Comparison of ENCODE assay signal across 16 cellular contexts in the genomic region with DNA sequence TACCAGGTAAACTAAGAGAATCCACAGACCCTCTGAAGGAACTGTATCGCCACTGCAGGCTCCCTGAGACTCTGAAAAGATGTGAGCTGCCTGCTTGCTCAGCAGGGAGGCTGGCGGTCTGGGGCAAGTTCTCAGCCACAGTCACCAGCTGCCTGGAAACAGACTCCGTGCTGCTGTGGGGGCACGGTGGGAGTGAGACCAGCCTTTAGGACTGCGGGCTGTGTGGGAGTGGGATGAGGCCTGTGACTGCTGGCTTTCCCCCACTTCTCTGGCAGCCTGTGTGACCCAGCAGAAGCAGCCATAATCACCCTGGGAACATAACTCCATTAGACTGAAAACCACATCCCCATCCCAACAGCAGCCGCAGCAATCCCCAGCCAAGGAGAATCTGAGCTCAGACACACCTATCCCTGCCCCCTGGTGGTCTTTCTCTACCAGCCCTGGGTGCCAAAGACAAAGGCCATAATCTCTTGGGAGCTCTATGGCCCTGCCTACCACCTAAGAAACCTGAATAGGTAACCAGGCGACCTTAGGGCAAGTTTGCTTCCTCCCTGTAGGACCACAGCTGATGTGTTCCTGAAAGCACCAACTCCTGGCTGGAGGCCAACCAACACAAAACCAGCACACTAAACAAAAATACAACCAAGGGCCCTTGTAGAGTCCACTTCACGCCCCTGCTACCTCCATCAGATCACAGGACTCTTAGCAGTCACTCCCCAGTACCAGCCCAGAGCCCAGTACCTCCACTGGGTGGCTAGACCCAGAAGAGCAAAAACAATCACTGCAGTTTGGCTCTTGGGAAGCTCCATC.
DNase-seq lines count a peak whose midpoint lies in the region; ATAC-seq, FAIRE-seq and TF ChIP-seq lines count a peak whose summit lies in the region.
"Had no signal": no experiment of that assay in that cellular context is flagged by ENCODE, and none has a peak within 500 bp of the region (broad histone marks: within the 10 kb centered on the region; RNA-seq: fewer than 3 reads in every experiment).

No MANE protein-coding gene starts in this region.

- H3K36me3 Mint-ChIP-seq in stimulated activated naive B cell treated with anti-CD40 and anti-IgM and Interleukin-4, amounts not matched to agents 10 μg/mL and 1 μg/mL and 100 μg/mL, for 72 hours: peaks cover 12 to 31% of the 10 kb centered on the region in 2 donors

- ATAC-seq in HepG2 (no peak; the same call in 1 of the 3 replicates), right lobe of liver (no peak), GM18909 (IDR thresholded peaks at IDR 0.05; ENCODE audit: poor library complexity, unreplicated experiment) (no peak)
- no peak for ATAC-seq in stimulated activated naive B cell treated with anti-CD40 and anti-IgM and Interleukin-4, amounts not matched to agents 10 μg/mL and 1 μg/mL and 100 μg/mL, for 72 hours (replicated peaks)
- ATAC-seq: activated T-cell treated with anti-CD3 and anti-CD28 coated beads, Interleukin-2, amount 50 U/mL, for 4 hours had no signal

- no peak overlapping the region for H3K4me3 ChIP-seq in HepG2 (replicated peaks in 1 of 3; ENCODE audit: insufficient read depth in 1 of 3, low read depth in 2 of 3, low read length in 3 of 3)
- H3K4me3 ChIP-seq in right lobe of liver: no peak overlapping the region
- H3K4me3 ChIP-seq: adrenal gland, SJSA1, suprapubic skin had no signal

- FAIRE-seq in HepG2 (lab: Jason Lieb, UNC): no peak
- FAIRE-seq: colon had no signal

- no peaks in the 10 kb centered on the region for H3K9me3 ChIP-seq in HepG2 (ENCODE audit: low read length)
- no peaks in the 10 kb centered on the region for H3K9me3 ChIP-seq in right lobe of liver
- H3K9me3 ChIP-seq: adrenal gland, SJSA1 had no signal

- TF ChIP-seq EP300 in HepG2 (IDR thresholded peaks at IDR 0.05; ENCODE audit: low read depth in 2 of 2, low read length in 2 of 2) (no peak), HepG2 (CRISPR knock-in tag; IDR thresholded peaks at IDR 0.05; ENCODE audit: borderline replicate concordance) (no peak)

- no peak for TF ChIP-seq POLR2A in HepG2 (IDR thresholded peaks at IDR 0.05; ENCODE audit: insufficient read depth in 1 of 2, low read depth in 2 of 2, low read length in 2 of 2)
- TF ChIP-seq POLR2A in right lobe of liver (IDR thresholded peaks at IDR 0.05): no peak

- H3K4me1 Mint-ChIP-seq in stimulated activated naive B cell treated with anti-CD40 and anti-IgM and Interleukin-4, amounts not matched to agents 10 μg/mL and 1 μg/mL and 100 μg/mL, for 72 hours: peaks cover 0 to 4% of the 10 kb centered on the region in 2 donors

- no peak overlapping the region for H3K27ac ChIP-seq in HepG2 (ENCODE audit: extremely low read length, insufficient read depth, low read length)
- no peak overlapping the region for H3K27ac ChIP-seq in right lobe of liver
- H3K27ac ChIP-seq: adrenal gland, SJSA1, suprapubic skin had no signal

- intact Hi-C loops in HepG2 (cut with micrococcal nuclease; ENCODE audit: unreplicated experiment): no loop called here
- intact Hi-C loops in right lobe of liver (cut with DNase I): no loop called here

- H3K27me3 ChIP-seq in HepG2 (ENCODE audit: control insufficient read depth in 1 of 2, insufficient read depth in 2 of 2, low read length in 2 of 2) (no peaks in the 10 kb centered on the region), right lobe of liver (no peaks in the 10 kb centered on the region)
- H3K27me3 ChIP-seq: adrenal gland, SJSA1, suprapubic skin had no signal

- no peaks in the 10 kb centered on the region for H4K20me1 ChIP-seq in HepG2 (ENCODE audit: insufficient read depth, low read length)

- H3K4me3 Mint-ChIP-seq in stimulated activated naive B cell treated with anti-CD40 and anti-IgM and Interleukin-4, amounts not matched to agents 10 μg/mL and 1 μg/mL and 100 μg/mL, for 72 hours: no peak overlapping the region
- H3K4me3 Mint-ChIP-seq: activated T-cell treated with anti-CD3 and anti-CD28 coated beads, Interleukin-2, amount 50 U/mL, for 4 hours had no signal

- no peaks in the 10 kb centered on the region for H3K27me3 Mint-ChIP-seq in stimulated activated naive B cell treated with anti-CD40 and anti-IgM and Interleukin-4, amounts not matched to agents 10 μg/mL and 1 μg/mL and 100 μg/mL, for 72 hours

- DNase-seq in HepG2 (ENCODE audit: low spot score) (no peak), right lobe of liver (no peak), astrocyte of the hippocampus (ENCODE audit: low read depth, low spot score) (peak; percentile 59), left kidney (ENCODE audit: low read depth, low spot score) (peak; percentile 36)
- no peak for DNase-seq in stimulated activated naive B cell treated with anti-CD40 and anti-IgM and Interleukin-4, amounts not matched to agents 10 μg/mL and 1 μg/mL and 100 μg/mL, for 72 hours
- no peak for DNase-seq in activated T-cell treated with anti-CD3 and anti-CD28 coated beads, Interleukin-2, amount 50 U/mL, for 48 hours
- DNase-seq in NK-92 treated with Interleukin-12 subunit alpha and Interleukin-12 subunit beta, amount 100 ng/mL, for 24 hours (lab: John Stamatoyannopoulos, UW): no peak
- DNase-seq: activated CD4-positive, alpha-beta T cell treated with anti-CD3 and anti-CD28 coated beads, Interleukin-2, amount 50 U/mL, for 48 hours; activated T-cell treated with anti-CD3 and anti-CD28 coated beads, Interleukin-2, amount 50 U/mL, for 4 hours; adrenal gland; head of caudate nucleus; NCI-H2171 had no signal

- H3K27ac Mint-ChIP-seq in stimulated activated naive B cell treated with anti-CD40 and anti-IgM and Interleukin-4, amounts not matched to agents 10 μg/mL and 1 μg/mL and 100 μg/mL, for 72 hours: no peak overlapping the region

- POLR2A ChIA-PET in HepG2 (lab: Yijun Ruan, JAX): no interaction called here

- H2AFZ ChIP-seq in HepG2 (ENCODE audit: low read length): no peak overlapping the region

- H3K9me3 Mint-ChIP-seq in stimulated activated naive B cell treated with anti-CD40 and anti-IgM and Interleukin-4, amounts not matched to agents 10 μg/mL and 1 μg/mL and 100 μg/mL, for 72 hours: peaks cover 22 to 26% of the 10 kb centered on the region in 2 donors

- H3K4me2 ChIP-seq in HepG2 (ENCODE audit: low read depth, low read length): no peak overlapping the region

- H3K4me1 ChIP-seq in HepG2 (ENCODE audit: insufficient read depth, low read length) (no peaks in the 10 kb centered on the region), right lobe of liver (no peaks in the 10 kb centered on the region)
- H3K4me1 ChIP-seq: adrenal gland, SJSA1, suprapubic skin had no signal

- CTCF ChIA-PET in HepG2 (lab: Yijun Ruan, JAX; ENCODE audit: low intra/inter-chr PET ratio, low total read pairs): no interaction called here

- H3K36me3 ChIP-seq in HepG2 (replicated peaks in 1 of 2; ENCODE audit: control insufficient read depth in 1 of 2, insufficient read depth in 2 of 2, low read length in 2 of 2) (no peaks in the 10 kb centered on the region), right lobe of liver (no peaks in the 10 kb centered on the region)
- H3K36me3 ChIP-seq: adrenal gland, SJSA1, suprapubic skin had no signal

- 0 out of 2 replicates have a peak, but pooled peaks have one; percentile 17 for TF ChIP-seq CTCF in HepG2 (CRISPR knock-in tag; IDR thresholded peaks at IDR 0.05)
- no peak for TF ChIP-seq CTCF in right lobe of liver (IDR thresholded peaks at IDR 0.05)

- WGBS in HepG2 (ENCODE audit: low lambda C conversion rate): 100% methylated on average over 7 of the region's 8 CpGs
- WGBS in right lobe of liver (ENCODE audit: insufficient coverage, low coverage, low lambda C conversion rate, missing lambda C conversion rate): 100% methylated on average over 1 of the region's 8 CpGs

- no TSS peak for BruUV-seq in HepG2 (replicated peaks; lab: Mats Ljungman, UMichigan)

- no peaks in the 10 kb centered on the region for H3K79me2 ChIP-seq in HepG2 (ENCODE audit: insufficient read depth, low read length)

- no peak for TF ChIP-seq RAD21 in HepG2 (CRISPR knock-in tag; IDR thresholded peaks at IDR 0.05)

- H3K9ac ChIP-seq in HepG2 (ENCODE audit: insufficient read depth, low read depth, low read length): no peak overlapping the region

- in situ Hi-C loops in HepG2 (cut with HindIII; ENCODE audit: extremely low pct_ligation_motif_present, low pct_unique_long_range_greater_than_20kb): no loop called here

TF ChIP-seq in HepG2, 621 proteins besides CTCF, POLR2A, EP300 and RAD21 (continues in another document):
- TF ChIP-seq, protein P1, sequence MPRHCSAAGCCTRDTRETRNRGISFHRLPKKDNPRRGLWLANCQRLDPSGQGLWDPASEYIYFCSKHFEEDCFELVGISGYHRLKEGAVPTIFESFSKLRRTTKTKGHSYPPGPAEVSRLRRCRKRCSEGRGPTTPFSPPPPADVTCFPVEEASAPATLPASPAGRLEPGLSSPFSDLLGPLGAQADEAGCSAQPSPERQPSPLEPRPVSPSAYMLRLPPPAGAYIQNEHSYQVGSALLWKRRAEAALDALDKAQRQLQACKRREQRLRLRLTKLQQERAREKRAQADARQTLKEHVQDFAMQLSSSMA (CRISPR knock-in tag; IDR thresholded peaks at IDR 0.05): no peak
- TF ChIP-seq, protein P2, sequence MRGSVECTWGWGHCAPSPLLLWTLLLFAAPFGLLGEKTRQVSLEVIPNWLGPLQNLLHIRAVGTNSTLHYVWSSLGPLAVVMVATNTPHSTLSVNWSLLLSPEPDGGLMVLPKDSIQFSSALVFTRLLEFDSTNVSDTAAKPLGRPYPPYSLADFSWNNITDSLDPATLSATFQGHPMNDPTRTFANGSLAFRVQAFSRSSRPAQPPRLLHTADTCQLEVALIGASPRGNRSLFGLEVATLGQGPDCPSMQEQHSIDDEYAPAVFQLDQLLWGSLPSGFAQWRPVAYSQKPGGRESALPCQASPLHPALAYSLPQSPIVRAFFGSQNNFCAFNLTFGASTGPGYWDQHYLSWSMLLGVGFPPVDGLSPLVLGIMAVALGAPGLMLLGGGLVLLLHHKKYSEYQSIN (CRISPR knock-in tag; IDR thresholded peaks at IDR 0.05; ENCODE audit: borderline replicate concordance): no peak
- TF ChIP-seq ZSCAN25 (CRISPR knock-in tag; IDR thresholded peaks at IDR 0.05): no peak
- no peak for TF ChIP-seq ZNF83 (CRISPR knock-in tag; IDR thresholded peaks at IDR 0.05; ENCODE audit: borderline replicate concordance)
- TF ChIP-seq CBX1 (IDR thresholded peaks at IDR 0.05; ENCODE audit: low read depth): no peak
- no peak for TF ChIP-seq MIER3 (CRISPR knock-in tag; IDR thresholded peaks at IDR 0.05; ENCODE audit: borderline replicate concordance)
- TF ChIP-seq NR2F6 (IDR thresholded peaks at IDR 0.05): no peak
- TF ChIP-seq NR2F6 (CRISPR knock-in tag; IDR thresholded peaks at IDR 0.05): no peak
- no peak for TF ChIP-seq ZNF496 (CRISPR knock-in tag; IDR thresholded peaks at IDR 0.05; ENCODE audit: insufficient replicate concordance)
- TF ChIP-seq ZNF260 (CRISPR knock-in tag; IDR thresholded peaks at IDR 0.05; ENCODE audit: borderline replicate concordance, low read depth): no peak
- no peak for TF ChIP-seq TGIF2 (CRISPR knock-in tag; IDR thresholded peaks at IDR 0.05)
- TF ChIP-seq GABPB1 (CRISPR knock-in tag; IDR thresholded peaks at IDR 0.05): no peak
- no peak for TF ChIP-seq PHF21A (CRISPR knock-in tag; IDR thresholded peaks at IDR 0.05)
- no peak for TF ChIP-seq BRCA1 (CRISPR knock-in tag; IDR thresholded peaks at IDR 0.05)
- no peak for TF ChIP-seq ZFAT (CRISPR knock-in tag; conservative IDR thresholded peaks at IDR 0.05)
- no peak for TF ChIP-seq KLF6 (CRISPR knock-in tag; IDR thresholded peaks at IDR 0.05)

Comparison
In these comparisons a context has a peak if more than half of its experiments do, and no peak if none do; other contexts are left out.
1. DNase-seq: peak in astrocyte of the hippocampus (single experiment) and left kidney (single experiment); none in HepG2 (single experiment), right lobe of liver (0 of 3), stimulated activated naive B cell treated with anti-CD40 and anti-IgM and Interleukin-4, amounts not matched to agents 10 μg/mL and 1 μg/mL and 100 μg/mL, for 72 hours (single experiment), activated T-cell treated with anti-CD3 and anti-CD28 coated beads, Interleukin-2, amount 50 U/mL, for 48 hours (0 of 2) and NK-92 treated with Interleukin-12 subunit alpha and Interleukin-12 subunit beta, amount 100 ng/mL, for 24 hours (single experiment).